11 cellular contexts compared by ENCODE assay signal in the genomic region with DNA sequence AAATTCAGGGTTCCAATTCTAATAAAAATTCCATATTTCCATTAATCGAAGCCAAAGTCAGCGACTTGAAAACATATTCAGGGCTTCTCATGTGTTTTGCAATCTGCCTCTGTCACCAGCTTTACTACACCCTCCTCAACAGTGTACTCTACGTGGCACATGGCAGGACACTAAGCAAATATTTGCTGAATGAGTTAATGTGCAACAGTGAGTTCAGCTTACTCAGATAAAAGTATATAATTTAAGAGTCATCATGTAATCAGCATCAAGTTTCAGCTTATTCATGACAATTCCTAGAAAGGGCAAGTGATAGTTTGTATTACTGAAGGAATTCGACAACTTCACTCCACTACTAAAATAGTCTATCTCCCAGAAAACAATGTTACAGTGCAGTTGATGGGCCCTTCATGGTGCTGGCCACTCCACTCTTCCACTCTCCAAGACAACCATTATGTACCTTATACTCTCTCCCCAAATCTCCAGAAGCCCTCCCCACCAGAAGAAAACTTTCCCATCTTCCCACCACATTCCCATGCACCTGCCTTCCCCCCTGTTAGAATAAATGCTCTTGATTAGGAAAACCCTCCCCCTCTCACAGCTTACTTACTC.
DNase-seq lines count a peak whose midpoint lies in the region; ATAC-seq and TF ChIP-seq lines count a peak whose summit lies in the region.
"Had no signal": no experiment of that assay in that cellular context is flagged by ENCODE, and none has a peak within 500 bp of the region (broad histone marks: within the 10 kb centered on the region; RNA-seq: fewer than 3 reads in every experiment).

No MANE protein-coding gene starts in this region.

- no peaks in the 10 kb centered on the region for H3K27me3 ChIP-seq in left lung

- no peak for TF ChIP-seq CTCF in left lung (IDR thresholded peaks at IDR 0.05)

- intact Hi-C loops in left lung (cut with DNase I), result no loop called here

- H3K4me1 ChIP-seq in left lung, result no peaks in the 10 kb centered on the region

- H3K36me3 ChIP-seq in left lung, result no peaks in the 10 kb centered on the region

- peak; percentile 48 for DNase-seq in AG20443 (ENCODE audit: low spot score)
- DNase-seq in LHCN-M2 (ENCODE audit: low read depth), result peak; percentile 86
- peak; percentile 45 for DNase-seq in astrocyte of the hippocampus (ENCODE audit: low read depth, low spot score)
- DNase-seq in left lung, result peak in 1 of 2 donors; percentile 34
- DNase-seq in retina, result no peak
- DNase-seq in stimulated activated CD4-positive, alpha-beta T cell treated with anti-CD3 and anti-CD28 coated beads, Interleukin-4, amount 100 ng/mL, for 24 hours, result no peak
- no peak for DNase-seq in Ammon's horn (ENCODE audit: low spot score)
- DNase-seq: activated T-cell treated with anti-CD3 and anti-CD28 coated beads, Interleukin-2, amount 50 U/mL, for 1 hour; DMS 273 treated with DMSO at 0.1 percent for 48 hours; NCI-H1436 treated with DMSO at 0.1 percent for 48 hours had no signal

- peak; percentile 96 for ATAC-seq in left lung
- ATAC-seq in GM19397 (IDR thresholded peaks at IDR 0.05; ENCODE audit: unreplicated experiment), result no peak

- H3K9me3 ChIP-seq in left lung, result no peaks in the 10 kb centered on the region

- H3K27ac ChIP-seq in left lung, result no peak overlapping the region

- no peak overlapping the region for H3K4me3 ChIP-seq in left lung

Comparison
In these comparisons a context has a peak if more than half of its experiments do, and no peak if none do; other contexts are left out.
1. DNase-seq: peak in AG20443 (single experiment), LHCN-M2 (single experiment) and astrocyte of the hippocampus (single experiment); none in retina (single experiment), stimulated activated CD4-positive, alpha-beta T cell treated with anti-CD3 and anti-CD28 coated beads, Interleukin-4, amount 100 ng/mL, for 24 hours (single experiment) and Ammon's horn (single experiment).